ENCODE assay signal across 10 cellular contexts in genomic region chr2:23677836-23678235, GRCh38.
"Had no signal": no experiment of that assay in that cellular context is flagged by ENCODE, and none has a peak within 500 bp of the region (broad histone marks: within the 10 kb centered on the region; RNA-seq: fewer than 3 reads in every experiment).

No MANE protein-coding gene starts in this region.

- FAIRE-seq: H1, H54 had no signal

- H3K9me3 Mint-ChIP-seq: HFFc6 had no signal

- H3K4me1 ChIP-seq: HAP-1 had no signal

- H3K9ac ChIP-seq: GM23248 had no signal

- DNase-seq: GM23248, GOT3, H7, H9, HCEC 1CT, HFFc6 had no signal

- H3K27ac ChIP-seq: GM23248 had no signal

- H3K4me3 Mint-ChIP-seq: GM23338, H9, HFFc6 had no signal

- H3K4me2 ChIP-seq: GM23338 had no signal

- H3K4me3 ChIP-seq: GM23248, GM23338, HAP-1 had no signal

- H3K27ac Mint-ChIP-seq: GM23338, H9, HFFc6 had no signal

- H3K36me3 ChIP-seq: HAP-1 had no signal

- H2AFZ ChIP-seq: GM23248, GM23338 had no signal
